Comparison of ENCODE assay signal across 1 cellular context in the genomic region with DNA sequence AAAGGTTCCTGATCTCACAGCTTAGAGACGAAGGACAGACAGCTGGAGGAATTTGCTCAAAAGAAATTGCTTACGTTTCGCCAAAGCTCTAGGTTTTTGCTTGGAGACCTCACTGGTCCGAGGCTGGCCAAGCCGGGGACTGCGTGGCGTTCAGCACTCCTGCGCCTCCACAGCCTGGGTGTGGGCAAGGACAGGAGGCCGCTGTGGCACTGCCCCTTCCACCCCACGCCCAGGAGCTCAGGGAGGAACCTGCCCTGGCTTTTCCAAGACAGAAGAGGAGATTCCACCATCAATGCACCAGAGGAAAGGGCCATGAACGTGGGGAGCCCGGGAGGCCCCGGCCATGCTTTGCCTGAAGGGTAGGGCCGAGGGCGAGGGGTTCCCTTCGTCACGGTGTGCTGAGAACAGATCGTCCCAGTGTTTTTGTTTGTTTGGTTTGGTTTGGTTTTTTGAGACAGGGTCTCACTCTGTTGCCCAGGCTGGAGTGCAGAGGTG.
TF ChIP-seq lines count a peak whose summit lies in the region.

No MANE protein-coding gene starts in this region.

TF ChIP-seq in GM23338, 12 proteins besides CTCF, POLR2A, EP300 and RAD21:
- no peak for TF ChIP-seq CREB1 (CRISPR knock-in tag; IDR thresholded peaks at IDR 0.05; ENCODE audit: low read depth)
- no peak for TF ChIP-seq ZNF114 (CRISPR knock-in tag; IDR thresholded peaks at IDR 0.05)
- TF ChIP-seq, protein P1, sequence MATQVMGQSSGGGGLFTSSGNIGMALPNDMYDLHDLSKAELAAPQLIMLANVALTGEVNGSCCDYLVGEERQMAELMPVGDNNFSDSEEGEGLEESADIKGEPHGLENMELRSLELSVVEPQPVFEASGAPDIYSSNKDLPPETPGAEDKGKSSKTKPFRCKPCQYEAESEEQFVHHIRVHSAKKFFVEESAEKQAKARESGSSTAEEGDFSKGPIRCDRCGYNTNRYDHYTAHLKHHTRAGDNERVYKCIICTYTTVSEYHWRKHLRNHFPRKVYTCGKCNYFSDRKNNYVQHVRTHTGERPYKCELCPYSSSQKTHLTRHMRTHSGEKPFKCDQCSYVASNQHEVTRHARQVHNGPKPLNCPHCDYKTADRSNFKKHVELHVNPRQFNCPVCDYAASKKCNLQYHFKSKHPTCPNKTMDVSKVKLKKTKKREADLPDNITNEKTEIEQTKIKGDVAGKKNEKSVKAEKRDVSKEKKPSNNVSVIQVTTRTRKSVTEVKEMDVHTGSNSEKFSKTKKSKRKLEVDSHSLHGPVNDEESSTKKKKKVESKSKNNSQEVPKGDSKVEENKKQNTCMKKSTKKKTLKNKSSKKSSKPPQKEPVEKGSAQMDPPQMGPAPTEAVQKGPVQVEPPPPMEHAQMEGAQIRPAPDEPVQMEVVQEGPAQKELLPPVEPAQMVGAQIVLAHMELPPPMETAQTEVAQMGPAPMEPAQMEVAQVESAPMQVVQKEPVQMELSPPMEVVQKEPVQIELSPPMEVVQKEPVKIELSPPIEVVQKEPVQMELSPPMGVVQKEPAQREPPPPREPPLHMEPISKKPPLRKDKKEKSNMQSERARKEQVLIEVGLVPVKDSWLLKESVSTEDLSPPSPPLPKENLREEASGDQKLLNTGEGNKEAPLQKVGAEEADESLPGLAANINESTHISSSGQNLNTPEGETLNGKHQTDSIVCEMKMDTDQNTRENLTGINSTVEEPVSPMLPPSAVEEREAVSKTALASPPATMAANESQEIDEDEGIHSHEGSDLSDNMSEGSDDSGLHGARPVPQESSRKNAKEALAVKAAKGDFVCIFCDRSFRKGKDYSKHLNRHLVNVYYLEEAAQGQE (IDR thresholded peaks at IDR 0.05; ENCODE audit: unreplicated experiment), result no peak
- TF ChIP-seq STAT1 (IDR thresholded peaks at IDR 0.05; ENCODE audit: unreplicated experiment), result no peak
- TF ChIP-seq NANOG (IDR thresholded peaks at IDR 0.05; ENCODE audit: borderline replicate concordance), result no peak
- TF ChIP-seq POLR2AphosphoS5 (IDR thresholded peaks at IDR 0.05; ENCODE audit: low read depth), result no peak
